Comparison of ENCODE assay signal across 15 cellular contexts in the genomic region with DNA sequence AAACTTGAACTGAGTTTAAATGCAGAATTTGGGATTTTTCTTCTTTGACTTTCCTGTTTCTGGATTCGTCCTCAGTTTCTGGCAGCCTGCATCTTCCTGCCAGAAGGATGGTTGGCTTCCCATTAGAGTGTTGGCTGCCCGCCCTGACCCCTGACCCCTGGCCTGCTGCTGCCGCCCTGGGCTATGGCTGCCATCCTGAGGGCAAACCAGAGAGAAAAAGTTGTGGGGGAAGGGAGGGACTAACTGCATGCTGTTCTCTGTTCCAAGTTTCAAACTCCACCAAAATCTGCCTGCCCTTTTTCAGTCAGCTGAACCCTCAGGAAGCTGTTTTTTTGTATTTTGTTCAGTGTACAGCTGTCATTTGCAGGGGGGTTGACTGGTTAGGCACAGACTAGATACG. TPM values are rescaled to one million over a fixed set of nuclear protein-coding genes. Genes with fewer than 3 reads are reported as not detected.
DNase-seq lines count a peak whose midpoint lies in the region; ATAC-seq and TF ChIP-seq lines count a peak whose summit lies in the region.
"Had no signal": no experiment of that assay in that cellular context is flagged by ENCODE, and none has a peak within 500 bp of the region (broad histone marks: within the 10 kb centered on the region; RNA-seq: fewer than 3 reads in every experiment).

No MANE protein-coding gene starts in this region.

- TF ChIP-seq POLR2A in stomach (IDR thresholded peaks at IDR 0.05) = no peak

- H2AK5ac ChIP-seq in trophoblast cell (ENCODE audit: low read length) = no peak overlapping the region

- H3K4me3 Mint-ChIP-seq in endodermal cell = no peak overlapping the region
- no peak overlapping the region for H3K4me3 Mint-ChIP-seq in naive thymus-derived CD8-positive, alpha-beta T cell
- H3K4me3 Mint-ChIP-seq: CD14-positive monocyte, HFFc6 had no signal

- peaks cover 24% of the 10 kb centered on the region for H3K36me3 Mint-ChIP-seq in endodermal cell (ENCODE audit: low read depth)
- H3K36me3 Mint-ChIP-seq in naive thymus-derived CD8-positive, alpha-beta T cell = peaks cover 4 to 59% (median 12%) of the 10 kb centered on the region in 3 donors

- POLR2A ChIA-PET in naive thymus-derived CD8-positive, alpha-beta T cell (lab: Charles Lee) = no interaction called here

- no peaks in the 10 kb centered on the region for H3K27me3 Mint-ChIP-seq in endodermal cell (ENCODE audit: insufficient read depth)
- no peaks in the 10 kb centered on the region for H3K27me3 Mint-ChIP-seq in naive thymus-derived CD8-positive, alpha-beta T cell

- H3K9me3 Mint-ChIP-seq in endodermal cell = no peaks in the 10 kb centered on the region
- H3K9me3 Mint-ChIP-seq in naive thymus-derived CD8-positive, alpha-beta T cell = no peaks in the 10 kb centered on the region
- H3K9me3 Mint-ChIP-seq: HFFc6 had no signal

- H3K36me3 ChIP-seq in endodermal cell (ENCODE audit: control insufficient read depth, insufficient read depth, low read length) (peaks cover 24% of the 10 kb centered on the region), stomach (peaks cover 0 to 35% (median 32%) of the 10 kb centered on the region in 4 donors), trophoblast cell (ENCODE audit: control insufficient read depth in 1 of 2, insufficient read depth in 2 of 2, low read length in 2 of 2) (peaks cover 7% of the 10 kb centered on the region in 2 experiments)

- peak; percentile 25 for DNase-seq in NCI-H446 treated with DMSO at 0.1 percent for 48 hours (lab: John Stamatoyannopoulos, UW)
- DNase-seq in endodermal cell = no peak
- DNase-seq in right cardiac atrium = peak; percentile 67 to 92 (median 91)
- DNase-seq in stomach = peak; percentile 72
- DNase-seq in HuH-7.5 (ENCODE audit: low spot score) = no peak
- no peak for DNase-seq in NCI-H1930 (lab: John Stamatoyannopoulos, UW)
- DNase-seq in naive thymus-derived CD8-positive, alpha-beta T cell = no peak
- no peak for DNase-seq in trophoblast cell
- DNase-seq: activated CD8-positive, alpha-beta memory T cell treated with anti-CD3 and anti-CD28 coated beads, Interleukin-2, amount 50 U/mL, for 48 hours; HFFc6; NCI-H524 treated with DMSO at 0.1 percent for 48 hours; retina; SIG-M5 had no signal

- H2BK5ac ChIP-seq in trophoblast cell (ENCODE audit: low read depth, low read length, poor library complexity) = no peak overlapping the region

- H3K27ac Mint-ChIP-seq in endodermal cell = no peak overlapping the region
- H3K27ac Mint-ChIP-seq in naive thymus-derived CD8-positive, alpha-beta T cell = no peak overlapping the region
- H3K27ac Mint-ChIP-seq: HFFc6 had no signal

- H3K4me3 ChIP-seq in endodermal cell (ENCODE audit: low read length) (no peak overlapping the region), right cardiac atrium (ENCODE audit: low read length) (no peak overlapping the region), stomach (no peak overlapping the region), trophoblast cell (ENCODE audit: low read depth, low read length) (no peak overlapping the region)

- intact Hi-C loops in right cardiac atrium (cut with DNase I) (no loop called here), stomach (cut with DNase I; ENCODE audit: low total_unique reads) (no loop called here)

- no peak overlapping the region for H4K91ac ChIP-seq in trophoblast cell (ENCODE audit: low read depth, low read length)

- TF ChIP-seq CTCF in endodermal cell (conservative IDR thresholded peaks at IDR 0.05) = no peak
- TF ChIP-seq CTCF in stomach (IDR thresholded peaks at IDR 0.05) = no peak

- H3K27me3 ChIP-seq in endodermal cell (ENCODE audit: control insufficient read depth, insufficient read depth, low read length, poor library complexity, severe bottlenecking) (no peaks in the 10 kb centered on the region), right cardiac atrium (ENCODE audit: control insufficient read depth, insufficient read depth) (no peaks in the 10 kb centered on the region), stomach (no peaks in the 10 kb centered on the region), trophoblast cell (ENCODE audit: insufficient read depth, low read length) (no peaks in the 10 kb centered on the region)

- no peak overlapping the region for H3K14ac ChIP-seq in trophoblast cell (ENCODE audit: low read length)

- peak; percentile 69 to 76 for ATAC-seq in right cardiac atrium
- ATAC-seq in naive thymus-derived CD8-positive, alpha-beta T cell = no peak

- H4K12ac ChIP-seq in trophoblast cell (ENCODE audit: low read depth, low read length) = no peak overlapping the region

- TF ChIP-seq EP300 in stomach (IDR thresholded peaks at IDR 0.05) = no peak

- no peak overlapping the region for H3K9ac ChIP-seq in endodermal cell (ENCODE audit: extremely low read depth, low read length, poor library complexity, severe bottlenecking)
- no peak overlapping the region for H3K9ac ChIP-seq in trophoblast cell (ENCODE audit: low read length)

- H3K4me1 Mint-ChIP-seq in endodermal cell = peaks cover 4% of the 10 kb centered on the region
- peaks cover 0 to 2% (median 0%) of the 10 kb centered on the region in 4 donors for H3K4me1 Mint-ChIP-seq in naive thymus-derived CD8-positive, alpha-beta T cell
- H3K4me1 Mint-ChIP-seq: CD14-positive monocyte had no signal

- 80 to 95% methylated on average over 1 to 4 of the region's 4 CpGs for WGBS in endodermal cell (ENCODE audit: insufficient coverage in 1 of 2, insufficient read length in 1 of 2), 2 experiments
- 27% methylated on average over 4 of the region's 4 CpGs for WGBS in right cardiac atrium
- 27 to 49% (median 35%) methylated on average over 4 of the region's 4 CpGs for WGBS in stomach, 5 donors
- WGBS in trophoblast cell (ENCODE audit: extremely low coverage, insufficient coverage, insufficient read length) = no CpG with 5 or more reads among the region's 4 CpGs

- H3K9me3 ChIP-seq in endodermal cell (ENCODE audit: control insufficient read depth, low read length) = no peaks in the 10 kb centered on the region
- H3K9me3 ChIP-seq in right cardiac atrium (ENCODE audit: control insufficient read depth, low read length) = no peaks in the 10 kb centered on the region
- H3K9me3 ChIP-seq in stomach = no peaks in the 10 kb centered on the region
- H3K9me3 ChIP-seq in trophoblast cell (ENCODE audit: insufficient read depth, low read depth, low read length) = no peaks in the 10 kb centered on the region

- no peak overlapping the region for H3K18ac ChIP-seq in trophoblast cell (ENCODE audit: low read length)

- no peak overlapping the region for H3K4me2 ChIP-seq in trophoblast cell (ENCODE audit: low read length)

- H3K4me1 ChIP-seq in endodermal cell (ENCODE audit: control insufficient read depth, insufficient read depth, low read length) (no peaks in the 10 kb centered on the region), right cardiac atrium (ENCODE audit: control insufficient read depth, insufficient read depth, low read length) (no peaks in the 10 kb centered on the region), stomach (peaks cover 0 to 12% (median 6%) of the 10 kb centered on the region in 4 donors), trophoblast cell (ENCODE audit: control insufficient read depth in 1 of 2, insufficient read depth in 2 of 2, low read length in 2 of 2) (peaks cover 0 to 5% of the 10 kb centered on the region in 2 experiments)

- no peak overlapping the region for H2AFZ ChIP-seq in trophoblast cell (ENCODE audit: insufficient read depth, low read length, poor library complexity)

- H3K4ac ChIP-seq in trophoblast cell (ENCODE audit: low read depth, low read length) = no peak overlapping the region

- H4K8ac ChIP-seq in trophoblast cell (ENCODE audit: low read depth, low read length) = no peak overlapping the region

- H2BK12ac ChIP-seq in trophoblast cell (ENCODE audit: low read length) = no peak overlapping the region

- H3K79me1 ChIP-seq in trophoblast cell (ENCODE audit: low read length) = no peaks in the 10 kb centered on the region

- no peak overlapping the region for H2BK120ac ChIP-seq in trophoblast cell (ENCODE audit: insufficient read depth, low read length, poor library complexity)

- H3K27ac ChIP-seq in endodermal cell (ENCODE audit: low read depth, low read length) (peak overlapping the region; percentile 41), right cardiac atrium (ENCODE audit: low read length) (peak overlapping the region; percentile 30), stomach (peak overlapping the region in 1 of 5 donors; percentile 31), trophoblast cell (ENCODE audit: low read depth, low read length) (no peak overlapping the region)
- H3K27ac ChIP-seq: VCaP had no signal

- H3K23ac ChIP-seq in trophoblast cell (ENCODE audit: low read length) = no peak overlapping the region

- no peaks in the 10 kb centered on the region for H3K79me2 ChIP-seq in trophoblast cell (ENCODE audit: control insufficient read depth, insufficient read depth, low read length, poor library complexity)

RNA-seq across cellular contexts. Expression of gene FNTB, which starts 48.4 kb away (rescaled TPM):
- total RNA-seq in endodermal cell (10 to 100 TPM; 17.2 to 21.3 TPM), right cardiac atrium (10 to 100 TPM; 10.6 to 20.7 (median 15.3) TPM), stomach (10 to 100 TPM in 2 of 5 donors, 1 to 10 TPM in 2, not detected in 1; 2.9 to 18.3 (median 8.1) TPM)
- polyA plus RNA-seq in endodermal cell (2013, experiment 1 of 2) = 18.8 TPM
- 22.1 TPM for polyA plus RNA-seq in endodermal cell (2013, experiment 2 of 2)
- polyA plus RNA-seq in right cardiac atrium (14.9 TPM), stomach (10 to 100 TPM in 1 of 3 donors, 1 to 10 TPM in 2; 6.1 to 10.6 (median 6.3) TPM)
- total RNA-seq in naive thymus-derived CD8-positive, alpha-beta T cell = 1 to 10 TPM; 9.5 to 9.9 TPM
- polyA plus RNA-seq in naive thymus-derived CD8-positive, alpha-beta T cell = 1 to 10 TPM; 2.0 to 7.7 (median 4.2) TPM
- 11.9 and 12.1 TPM in 2 replicates for polyA plus RNA-seq in trophoblast cell (2013)

Comparison
In these comparisons a context has a peak if more than half of its experiments do, and no peak if none do; other contexts are left out.
1. DNase-seq: peak in NCI-H446 treated with DMSO at 0.1 percent for 48 hours (single experiment), right cardiac atrium (3 of 3) and stomach (single experiment); none in endodermal cell (single experiment), HuH-7.5 (single experiment), NCI-H1930 (0 of 2), naive thymus-derived CD8-positive, alpha-beta T cell (0 of 10) and trophoblast cell (0 of 2).
2. ATAC-seq: peak in right cardiac atrium (2 of 2); none in naive thymus-derived CD8-positive, alpha-beta T cell (0 of 2).